In the genomic region with DNA sequence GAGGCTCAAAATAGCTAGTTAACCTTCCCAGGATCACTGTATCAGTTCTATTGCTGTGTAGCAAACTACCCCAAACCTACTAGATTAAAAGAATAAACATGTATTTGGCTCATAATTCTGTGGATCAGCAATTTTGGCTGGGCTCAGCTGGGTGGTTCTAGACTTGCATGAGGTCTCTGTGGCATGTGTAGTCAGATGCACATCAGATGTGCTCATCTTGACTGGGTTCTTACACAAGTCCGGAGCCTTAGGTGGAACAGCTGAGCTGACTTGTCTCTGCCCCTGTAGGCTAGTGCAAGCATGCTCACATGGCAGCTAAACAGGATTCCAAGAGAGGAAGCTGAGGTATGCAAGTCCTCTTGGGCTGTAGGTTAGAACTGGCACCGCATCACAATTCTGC, we compare ENCODE assay signal across 1 cellular context.
TF ChIP-seq lines count a peak whose summit lies in the region.

No MANE protein-coding gene starts in this region.

TF ChIP-seq in H1, 55 proteins besides CTCF, POLR2A, EP300 and RAD21:
- TF ChIP-seq, protein P1, sequence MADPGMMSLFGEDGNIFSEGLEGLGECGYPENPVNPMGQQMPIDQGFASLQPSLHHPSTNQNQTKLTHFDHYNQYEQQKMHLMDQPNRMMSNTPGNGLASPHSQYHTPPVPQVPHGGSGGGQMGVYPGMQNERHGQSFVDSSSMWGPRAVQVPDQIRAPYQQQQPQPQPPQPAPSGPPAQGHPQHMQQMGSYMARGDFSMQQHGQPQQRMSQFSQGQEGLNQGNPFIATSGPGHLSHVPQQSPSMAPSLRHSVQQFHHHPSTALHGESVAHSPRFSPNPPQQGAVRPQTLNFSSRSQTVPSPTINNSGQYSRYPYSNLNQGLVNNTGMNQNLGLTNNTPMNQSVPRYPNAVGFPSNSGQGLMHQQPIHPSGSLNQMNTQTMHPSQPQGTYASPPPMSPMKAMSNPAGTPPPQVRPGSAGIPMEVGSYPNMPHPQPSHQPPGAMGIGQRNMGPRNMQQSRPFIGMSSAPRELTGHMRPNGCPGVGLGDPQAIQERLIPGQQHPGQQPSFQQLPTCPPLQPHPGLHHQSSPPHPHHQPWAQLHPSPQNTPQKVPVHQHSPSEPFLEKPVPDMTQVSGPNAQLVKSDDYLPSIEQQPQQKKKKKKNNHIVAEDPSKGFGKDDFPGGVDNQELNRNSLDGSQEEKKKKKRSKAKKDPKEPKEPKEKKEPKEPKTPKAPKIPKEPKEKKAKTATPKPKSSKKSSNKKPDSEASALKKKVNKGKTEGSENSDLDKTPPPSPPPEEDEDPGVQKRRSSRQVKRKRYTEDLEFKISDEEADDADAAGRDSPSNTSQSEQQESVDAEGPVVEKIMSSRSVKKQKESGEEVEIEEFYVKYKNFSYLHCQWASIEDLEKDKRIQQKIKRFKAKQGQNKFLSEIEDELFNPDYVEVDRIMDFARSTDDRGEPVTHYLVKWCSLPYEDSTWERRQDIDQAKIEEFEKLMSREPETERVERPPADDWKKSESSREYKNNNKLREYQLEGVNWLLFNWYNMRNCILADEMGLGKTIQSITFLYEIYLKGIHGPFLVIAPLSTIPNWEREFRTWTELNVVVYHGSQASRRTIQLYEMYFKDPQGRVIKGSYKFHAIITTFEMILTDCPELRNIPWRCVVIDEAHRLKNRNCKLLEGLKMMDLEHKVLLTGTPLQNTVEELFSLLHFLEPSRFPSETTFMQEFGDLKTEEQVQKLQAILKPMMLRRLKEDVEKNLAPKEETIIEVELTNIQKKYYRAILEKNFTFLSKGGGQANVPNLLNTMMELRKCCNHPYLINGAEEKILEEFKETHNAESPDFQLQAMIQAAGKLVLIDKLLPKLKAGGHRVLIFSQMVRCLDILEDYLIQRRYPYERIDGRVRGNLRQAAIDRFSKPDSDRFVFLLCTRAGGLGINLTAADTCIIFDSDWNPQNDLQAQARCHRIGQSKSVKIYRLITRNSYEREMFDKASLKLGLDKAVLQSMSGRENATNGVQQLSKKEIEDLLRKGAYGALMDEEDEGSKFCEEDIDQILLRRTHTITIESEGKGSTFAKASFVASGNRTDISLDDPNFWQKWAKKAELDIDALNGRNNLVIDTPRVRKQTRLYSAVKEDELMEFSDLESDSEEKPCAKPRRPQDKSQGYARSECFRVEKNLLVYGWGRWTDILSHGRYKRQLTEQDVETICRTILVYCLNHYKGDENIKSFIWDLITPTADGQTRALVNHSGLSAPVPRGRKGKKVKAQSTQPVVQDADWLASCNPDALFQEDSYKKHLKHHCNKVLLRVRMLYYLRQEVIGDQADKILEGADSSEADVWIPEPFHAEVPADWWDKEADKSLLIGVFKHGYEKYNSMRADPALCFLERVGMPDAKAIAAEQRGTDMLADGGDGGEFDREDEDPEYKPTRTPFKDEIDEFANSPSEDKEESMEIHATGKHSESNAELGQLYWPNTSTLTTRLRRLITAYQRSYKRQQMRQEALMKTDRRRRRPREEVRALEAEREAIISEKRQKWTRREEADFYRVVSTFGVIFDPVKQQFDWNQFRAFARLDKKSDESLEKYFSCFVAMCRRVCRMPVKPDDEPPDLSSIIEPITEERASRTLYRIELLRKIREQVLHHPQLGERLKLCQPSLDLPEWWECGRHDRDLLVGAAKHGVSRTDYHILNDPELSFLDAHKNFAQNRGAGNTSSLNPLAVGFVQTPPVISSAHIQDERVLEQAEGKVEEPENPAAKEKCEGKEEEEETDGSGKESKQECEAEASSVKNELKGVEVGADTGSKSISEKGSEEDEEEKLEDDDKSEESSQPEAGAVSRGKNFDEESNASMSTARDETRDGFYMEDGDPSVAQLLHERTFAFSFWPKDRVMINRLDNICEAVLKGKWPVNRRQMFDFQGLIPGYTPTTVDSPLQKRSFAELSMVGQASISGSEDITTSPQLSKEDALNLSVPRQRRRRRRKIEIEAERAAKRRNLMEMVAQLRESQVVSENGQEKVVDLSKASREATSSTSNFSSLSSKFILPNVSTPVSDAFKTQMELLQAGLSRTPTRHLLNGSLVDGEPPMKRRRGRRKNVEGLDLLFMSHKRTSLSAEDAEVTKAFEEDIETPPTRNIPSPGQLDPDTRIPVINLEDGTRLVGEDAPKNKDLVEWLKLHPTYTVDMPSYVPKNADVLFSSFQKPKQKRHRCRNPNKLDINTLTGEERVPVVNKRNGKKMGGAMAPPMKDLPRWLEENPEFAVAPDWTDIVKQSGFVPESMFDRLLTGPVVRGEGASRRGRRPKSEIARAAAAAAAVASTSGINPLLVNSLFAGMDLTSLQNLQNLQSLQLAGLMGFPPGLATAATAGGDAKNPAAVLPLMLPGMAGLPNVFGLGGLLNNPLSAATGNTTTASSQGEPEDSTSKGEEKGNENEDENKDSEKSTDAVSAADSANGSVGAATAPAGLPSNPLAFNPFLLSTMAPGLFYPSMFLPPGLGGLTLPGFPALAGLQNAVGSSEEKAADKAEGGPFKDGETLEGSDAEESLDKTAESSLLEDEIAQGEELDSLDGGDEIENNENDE (IDR thresholded peaks at IDR 0.05; ENCODE audit: insufficient replicate concordance, low read length), result no peak
- TF ChIP-seq SP4 (IDR thresholded peaks at IDR 0.05; ENCODE audit: low read length) (no peak), BACH1 (IDR thresholded peaks at IDR 0.05; ENCODE audit: low read length) (no peak), JUN (IDR thresholded peaks at IDR 0.05; ENCODE audit: low read depth, low read length) (no peak)
TF ChIP-seq in H1: peak in this region for 0.
